17 cellular contexts compared by ENCODE assay signal in the genomic region with DNA sequence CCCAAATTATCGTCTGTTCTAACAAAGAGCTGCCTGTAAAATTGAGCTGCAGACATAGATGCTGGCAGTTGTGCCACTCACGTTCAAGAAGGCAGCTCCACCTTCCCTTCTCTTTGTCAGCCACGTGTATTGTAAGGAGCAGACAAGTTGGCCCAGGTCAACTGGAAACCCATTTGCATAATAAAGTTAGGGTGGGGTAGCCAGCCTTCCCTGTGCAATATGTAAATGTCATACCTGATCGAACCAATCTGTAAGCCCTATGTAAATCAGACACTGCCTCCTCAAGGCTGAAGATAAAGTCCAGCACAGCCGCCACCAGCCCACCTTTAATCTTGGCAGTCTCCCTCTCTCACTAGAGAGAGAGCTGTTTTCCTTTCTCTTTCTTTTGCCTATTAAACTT.
DNase-seq lines count a peak whose midpoint lies in the region; ATAC-seq, FAIRE-seq and TF ChIP-seq lines count a peak whose summit lies in the region.
"Had no signal": no experiment of that assay in that cellular context is flagged by ENCODE, and none has a peak within 500 bp of the region (broad histone marks: within the 10 kb centered on the region; RNA-seq: fewer than 3 reads in every experiment).

No MANE protein-coding gene starts in this region.

- DNase-seq in H7 = peak; percentile 47
- DNase-seq in NCI-H526 treated with DMSO at 0.1 percent for 48 hours (lab: John Stamatoyannopoulos, UW) = peak; percentile 29
- DNase-seq in bronchial epithelial cell (ENCODE audit: low read depth) = peak; percentile 51
- peak; percentile 67 for DNase-seq in mesendoderm
- DNase-seq in COLO668 (lab: John Stamatoyannopoulos, UW; ENCODE audit: unreplicated experiment) = no peak
- DNase-seq in NCI-H2081 treated with DMSO at 0.1 percent for 48 hours (lab: John Stamatoyannopoulos, UW) = no peak
- no peak for DNase-seq in NOMO-1 treated with DMSO at 0.1 percent for 48 hours (lab: John Stamatoyannopoulos, UW; ENCODE audit: unreplicated experiment)
- DNase-seq: activated CD4-positive, CD25-positive, alpha-beta regulatory T cell; activated CD8-positive, alpha-beta memory T cell treated with anti-CD3 and anti-CD28 coated beads for 24 hours; central memory CD4-positive, alpha-beta T cell; effector memory CD8-positive, alpha-beta T cell; GDM1; MV-4-11; posterior cingulate gyrus had no signal

- H3K27me3 ChIP-seq in H7 (ENCODE audit: control insufficient read depth, insufficient read depth, low read length) (no peaks in the 10 kb centered on the region), bronchial epithelial cell (ENCODE audit: control insufficient read depth, insufficient read depth, low read length) (no peaks in the 10 kb centered on the region), mesendoderm (ENCODE audit: insufficient read depth, low read length, poor library complexity) (no peaks in the 10 kb centered on the region)

- H2AK5ac ChIP-seq in mesendoderm (ENCODE audit: low read length) = no peak overlapping the region

- H3K56ac ChIP-seq in mesendoderm (ENCODE audit: low read length) = no peak overlapping the region

- H3K27ac ChIP-seq in mesendoderm (ENCODE audit: low read depth, low read length) = no peak overlapping the region
- H3K27ac ChIP-seq: thoracic aorta had no signal

- H3K18ac ChIP-seq in mesendoderm (ENCODE audit: low read length) = no peak overlapping the region

- H2BK15ac ChIP-seq in mesendoderm (replicated peaks; ENCODE audit: low read depth) = no peak overlapping the region

- no peak for TF ChIP-seq CTCF in bronchial epithelial cell (IDR thresholded peaks at IDR 0.05; ENCODE audit: insufficient read depth, low read length, severe bottlenecking)

- ATAC-seq in GM18867 (IDR thresholded peaks at IDR 0.05; ENCODE audit: unreplicated experiment) = no peak
- ATAC-seq: effector memory CD8-positive, alpha-beta T cell; GM12878 had no signal

- no peak overlapping the region for H3K4me3 ChIP-seq in H7 (ENCODE audit: insufficient read depth, low read depth, low read length)
- H3K4me3 ChIP-seq in bronchial epithelial cell (ENCODE audit: low read depth, low read length) = no peak overlapping the region
- H3K4me3 ChIP-seq in mesendoderm (ENCODE audit: low read length) = no peak overlapping the region
- H3K4me3 ChIP-seq: GM12878, thoracic aorta had no signal

- no peaks in the 10 kb centered on the region for H3K79me2 ChIP-seq in mesendoderm (ENCODE audit: control insufficient read depth, insufficient read depth, low read length)

- H2BK120ac ChIP-seq in mesendoderm (ENCODE audit: low read depth, low read length) = no peak overlapping the region

- no peak overlapping the region for H4K8ac ChIP-seq in mesendoderm (ENCODE audit: low read depth, low read length)

- H2BK5ac ChIP-seq in mesendoderm (ENCODE audit: low read length) = no peak overlapping the region

- no peak overlapping the region for H3K4me2 ChIP-seq in mesendoderm (ENCODE audit: low read length)

- no peaks in the 10 kb centered on the region for H3K4me1 ChIP-seq in mesendoderm (ENCODE audit: control insufficient read depth, low read depth, low read length)

- no peak overlapping the region for H3K4ac ChIP-seq in mesendoderm (ENCODE audit: low read depth, low read length)

- no peak overlapping the region for H3K9ac ChIP-seq in mesendoderm (ENCODE audit: low read length)

- no peaks in the 10 kb centered on the region for H3K36me3 ChIP-seq in H7 (replicated peaks; ENCODE audit: control insufficient read depth, insufficient read depth, low read length)
- H3K36me3 ChIP-seq in bronchial epithelial cell (ENCODE audit: control insufficient read depth, insufficient read depth, low read length) = no peaks in the 10 kb centered on the region
- no peaks in the 10 kb centered on the region for H3K36me3 ChIP-seq in mesendoderm (ENCODE audit: control insufficient read depth, insufficient read depth, low read length)
- H3K36me3 ChIP-seq: thoracic aorta had no signal

- H4K5ac ChIP-seq in mesendoderm (ENCODE audit: low read length) = no peak overlapping the region

- WGBS in mesendoderm (ENCODE audit: extremely low coverage, insufficient coverage, low lambda C conversion rate) = no CpG with 5 or more reads among the region's 5 CpGs

- no peak for FAIRE-seq in bronchial epithelial cell (lab: Jason Lieb, UNC)
- FAIRE-seq: GM12878 had no signal

- no peaks in the 10 kb centered on the region for H3K79me1 ChIP-seq in mesendoderm (ENCODE audit: low read length)

- no peak overlapping the region for H3K23ac ChIP-seq in mesendoderm (ENCODE audit: low read length)

Comparison
In these comparisons a context has a peak if more than half of its experiments do, and no peak if none do; other contexts are left out.
1. DNase-seq: peak in H7 (single experiment), NCI-H526 treated with DMSO at 0.1 percent for 48 hours (single experiment), bronchial epithelial cell (single experiment) and mesendoderm (single experiment); none in COLO668 (single experiment), NCI-H2081 treated with DMSO at 0.1 percent for 48 hours (single experiment) and NOMO-1 treated with DMSO at 0.1 percent for 48 hours (single experiment).